ENCODE assay signal across 8 cellular contexts in the genomic region with DNA sequence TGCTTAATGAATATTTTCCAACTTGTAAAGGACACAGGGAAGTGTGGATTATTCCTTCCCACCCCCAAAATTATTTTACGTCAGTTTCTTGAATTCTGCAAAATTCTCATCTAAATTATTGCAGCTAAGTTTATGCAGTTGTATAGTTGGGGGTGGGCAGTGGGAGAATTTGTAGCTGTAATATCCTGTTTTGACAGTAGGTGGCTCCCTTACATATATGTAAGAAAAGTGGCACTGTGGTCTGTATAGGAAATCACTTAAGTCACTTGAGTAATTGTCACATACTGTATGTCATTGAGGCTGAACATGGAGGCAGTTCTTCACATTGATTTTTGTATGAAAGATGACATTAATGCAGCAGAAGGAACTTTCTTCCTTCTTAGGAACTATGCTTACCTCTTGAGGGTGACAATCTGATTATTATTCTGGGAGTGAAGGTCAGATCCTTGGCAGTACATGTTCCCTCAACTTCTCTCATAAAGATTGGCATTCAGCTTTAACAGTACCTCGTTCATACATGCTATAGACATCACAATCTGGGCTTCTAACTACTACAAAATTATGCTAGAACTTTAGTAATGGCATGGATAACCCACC. TPM values are rescaled to one million over a fixed set of nuclear protein-coding genes. Genes with fewer than 3 reads are reported as not detected.
DNase-seq lines count a peak whose midpoint lies in the region; ATAC-seq and TF ChIP-seq lines count a peak whose summit lies in the region.

No MANE protein-coding gene starts in this region.

- H3K27ac ChIP-seq in neural progenitor cell, result no peak overlapping the region

- H3K4me2 ChIP-seq in neural progenitor cell, result no peak overlapping the region

- no peak overlapping the region for H2AFZ ChIP-seq in neural progenitor cell (replicated peaks)

- peak; percentile 78 for ATAC-seq in GM19395 (IDR thresholded peaks at IDR 0.05; ENCODE audit: unreplicated experiment)
- ATAC-seq in HG03442 (IDR thresholded peaks at IDR 0.05; ENCODE audit: unreplicated experiment), result peak; percentile 59

- DNase-seq in Caki2 (ENCODE audit: low read depth) (peak; percentile 63), NCI-H510A (lab: John Stamatoyannopoulos, UW) (peak; percentile 21), fibroblast of peridontal ligament (ENCODE audit: extremely low read depth) (peak; percentile 79), neural progenitor cell (ENCODE audit: low spot score) (peak; percentile 74)
- DNase-seq in activated CD4-positive, alpha-beta T cell treated with anti-CD3 and anti-CD28 coated beads, Interleukin-2, amount 50 U/mL, for 48 hours, result peak; percentile 28
- DNase-seq in T-helper 2 cell treated with Interferon-gamma antibody and Interleukin-4, amounts not matched to agents 5 μg/mL and 100 μg/mL, for 36 hours (ENCODE audit: low spot score), result no peak

- no peak overlapping the region for H3K4me3 ChIP-seq in neural progenitor cell

- peak; percentile 75 for TF ChIP-seq CTCF in neural progenitor cell (IDR thresholded peaks at IDR 0.05)

- no peaks in the 10 kb centered on the region for H3K4me1 ChIP-seq in neural progenitor cell

- H4K20me1 ChIP-seq in neural progenitor cell (ENCODE audit: low read depth), result no peaks in the 10 kb centered on the region

- peaks cover 3% of the 10 kb centered on the region for H3K4me1 Mint-ChIP-seq in neural progenitor cell
- no peaks in the 10 kb centered on the region for H3K4me1 Mint-ChIP-seq in T-helper 2 cell treated with Interferon-gamma antibody and Interleukin-4, amounts not matched to agents 5 μg/mL and 100 μg/mL, for 36 hours (ENCODE audit: low read depth)

- H3K9me3 Mint-ChIP-seq in neural progenitor cell, result no peaks in the 10 kb centered on the region
- H3K9me3 Mint-ChIP-seq in T-helper 2 cell treated with Interferon-gamma antibody and Interleukin-4, amounts not matched to agents 5 μg/mL and 100 μg/mL, for 36 hours, result no peaks in the 10 kb centered on the region

- no peaks in the 10 kb centered on the region for H3K27me3 ChIP-seq in neural progenitor cell

- in situ Hi-C loops in Caki2 (cut with HindIII; ENCODE audit: low pct_unique_long_range_greater_than_20kb, low sequenced_read_pairs), result no loop called here

- H3K4me3 Mint-ChIP-seq in neural progenitor cell, result no peak overlapping the region
- H3K4me3 Mint-ChIP-seq in T-helper 2 cell treated with Interferon-gamma antibody and Interleukin-4, amounts not matched to agents 5 μg/mL and 100 μg/mL, for 36 hours, result no peak overlapping the region

- H3K9me3 ChIP-seq in neural progenitor cell (ENCODE audit: low read depth), result no peaks in the 10 kb centered on the region

- H3K36me3 ChIP-seq in neural progenitor cell, result no peaks in the 10 kb centered on the region

- no peaks in the 10 kb centered on the region for H3K36me3 Mint-ChIP-seq in neural progenitor cell
- no peaks in the 10 kb centered on the region for H3K36me3 Mint-ChIP-seq in T-helper 2 cell treated with Interferon-gamma antibody and Interleukin-4, amounts not matched to agents 5 μg/mL and 100 μg/mL, for 36 hours (ENCODE audit: low read depth)

- no peaks in the 10 kb centered on the region for H3K27me3 Mint-ChIP-seq in neural progenitor cell (ENCODE audit: insufficient read depth, low read depth)
- H3K27me3 Mint-ChIP-seq in T-helper 2 cell treated with Interferon-gamma antibody and Interleukin-4, amounts not matched to agents 5 μg/mL and 100 μg/mL, for 36 hours (ENCODE audit: low read depth), result no peaks in the 10 kb centered on the region

- no peak overlapping the region for H3K9ac ChIP-seq in neural progenitor cell

- no peaks in the 10 kb centered on the region for H3F3A ChIP-seq in neural progenitor cell (ENCODE audit: low read depth)

- H3K27ac Mint-ChIP-seq in neural progenitor cell, result no peak overlapping the region
- H3K27ac Mint-ChIP-seq in T-helper 2 cell treated with Interferon-gamma antibody and Interleukin-4, amounts not matched to agents 5 μg/mL and 100 μg/mL, for 36 hours, result no peak overlapping the region

- no peaks in the 10 kb centered on the region for H3K79me2 ChIP-seq in neural progenitor cell (ENCODE audit: low read depth)

RNA-seq across cellular contexts. Expression of gene CFAP206, which starts 14.6 kb away (rescaled TPM):
- 4.0 and 4.1 TPM in 2 replicates for total RNA-seq in Caki2 (2014; rRNA removed; shearing (Covaris generic); ENCODE audit: low replicate concordance)
- 0.52 and 0.53 TPM in 2 replicates for total RNA-seq in neural progenitor cell (ENCODE audit: low replicate concordance)

RNA-seq across cellular contexts. Expression of gene C6orf163, which starts 48.5 kb away (rescaled TPM):
- total RNA-seq in Caki2 (2014; rRNA removed; shearing (Covaris generic); ENCODE audit: low replicate concordance), result not detected in 2 replicates
- 2.6 and 3.1 TPM in 2 replicates for total RNA-seq in neural progenitor cell (ENCODE audit: low replicate concordance)
